Comparison of ENCODE assay signal across 8 cellular contexts in genomic region chrX:64205441-64205734, GRCh38. TPM values are rescaled to one million over a fixed set of nuclear protein-coding genes. Genes with fewer than 3 reads are reported as not detected.
DNase-seq lines count a peak whose midpoint lies in the region; ATAC-seq and TF ChIP-seq lines count a peak whose summit lies in the region.

TSS of gene AMER1 (minus strand) at chrX:64205708. CDS start at chrX:64193286, 12,422 bp downstream.

- 0% methylated on average over 29 of the region's 29 CpGs for WGBS in right cardiac atrium
- WGBS in spleen, 5 donors, result 0 to 51% (median 15%) methylated on average over 12 to 29 of the region's 29 CpGs; no CpG with 5 or more reads in 1 of the 5 donors

- H3K4me3 Mint-ChIP-seq in activated T-helper 17 cell treated with anti-CD3 and anti-CD28 coated beads, Interleukin-2, amount 50 U/mL, for 72 hours, result peak within 1 kb of the TSS; percentile 75

- peak within 1 kb of the TSS; percentile 83 for H3K27ac ChIP-seq in C4-2B
- peak within 1 kb of the TSS; percentile 98 for H3K27ac ChIP-seq in right cardiac atrium (ENCODE audit: low read length)
- peak within 1 kb of the TSS; percentile 55 to 92 (median 87) for H3K27ac ChIP-seq in spleen

- ATAC-seq in GM19395 (IDR thresholded peaks at IDR 0.05; ENCODE audit: unreplicated experiment) (peak; percentile 43), HG03354 (IDR thresholded peaks at IDR 0.05; ENCODE audit: poor library complexity, severe bottlenecking, unreplicated experiment) (peak; percentile 50), right cardiac atrium (peak; percentile 71 to 73)
- peak; percentile 76 for ATAC-seq in activated T-helper 17 cell treated with anti-CD3 and anti-CD28 coated beads, Interleukin-2, amount 50 U/mL, for 72 hours (replicated peaks)

- TF ChIP-seq CTCF in C4-2B (conservative IDR thresholded peaks at IDR 0.05) (no peak), spleen (IDR thresholded peaks at IDR 0.05 in 8 of 11, conservative IDR thresholded peaks at IDR 0.05 in 3 of 11) (no peak)

- H3K4me1 ChIP-seq in right cardiac atrium (ENCODE audit: control insufficient read depth, insufficient read depth, low read length) (no peaks in the 10 kb centered on the region), spleen (peaks cover 0 to 33% (median 23%) of the 10 kb centered on the region in 6 donors)

- H3K27me3 ChIP-seq in right cardiac atrium (ENCODE audit: control insufficient read depth, insufficient read depth), result no peaks in the 10 kb centered on the region
- H3K27me3 ChIP-seq in spleen (replicated peaks in 1 of 7), result no peaks in the 10 kb centered on the region

- no peak for TF ChIP-seq POLR2A in spleen (IDR thresholded peaks at IDR 0.05)

- H3K27ac Mint-ChIP-seq in activated T-helper 17 cell treated with anti-CD3 and anti-CD28 coated beads, Interleukin-2, amount 50 U/mL, for 72 hours, result peak within 1 kb of the TSS; percentile 71

- H3K9me3 Mint-ChIP-seq in activated T-helper 17 cell treated with anti-CD3 and anti-CD28 coated beads, Interleukin-2, amount 50 U/mL, for 72 hours, result no peaks in the 10 kb centered on the region

- intact Hi-C loops in right cardiac atrium (cut with DNase I), result no loop called here
- intact Hi-C loops in spleen (cut with DNase I; ENCODE audit: low total_unique reads), result no loop called here

- no peaks in the 10 kb centered on the region for H3K9me3 ChIP-seq in right cardiac atrium (ENCODE audit: control insufficient read depth, low read length)
- no peaks in the 10 kb centered on the region for H3K9me3 ChIP-seq in spleen

- H3K36me3 Mint-ChIP-seq in activated T-helper 17 cell treated with anti-CD3 and anti-CD28 coated beads, Interleukin-2, amount 50 U/mL, for 72 hours (ENCODE audit: low read depth), result no peaks in the 10 kb centered on the region

- no peaks in the 10 kb centered on the region for H3K36me3 ChIP-seq in spleen

- H3K27me3 Mint-ChIP-seq in activated T-helper 17 cell treated with anti-CD3 and anti-CD28 coated beads, Interleukin-2, amount 50 U/mL, for 72 hours, result no peaks in the 10 kb centered on the region

- no peak for DNase-seq in right cardiac atrium
- DNase-seq in spleen, result no peak
- DNase-seq in LoVo (ENCODE audit: low spot score), result no peak
- no peak for DNase-seq in OCI-M2 (lab: John Stamatoyannopoulos, UW; ENCODE audit: unreplicated experiment)

- H3K4me3 ChIP-seq in right cardiac atrium (ENCODE audit: low read length) (peak within 1 kb of the TSS; percentile 75), spleen (peak within 1 kb of the TSS; percentile 50 to 83 (median 64))

- peaks cover 10% of the 10 kb centered on the region for H3K4me1 Mint-ChIP-seq in activated T-helper 17 cell treated with anti-CD3 and anti-CD28 coated beads, Interleukin-2, amount 50 U/mL, for 72 hours

RNA-seq across cellular contexts. Expression of gene AMER1, which starts in this region (rescaled TPM):
- 1 to 10 TPM; 3.0 TPM for total RNA-seq in activated T-helper 17 cell treated with anti-CD3 and anti-CD28 coated beads, Interleukin-2, amount 50 U/mL, for 72 hours
- total RNA-seq in right cardiac atrium (1 to 10 TPM; 5.5 to 7.5 (median 5.7) TPM), spleen (1 to 10 TPM; 4.4 to 6.4 (median 5.2) TPM)
- polyA plus RNA-seq in right cardiac atrium (2.4 TPM), spleen (1 to 10 TPM in 1 of 3 donors, under 1 TPM in 2; 0.50 to 1.8 (median 0.50) TPM)
